Comparison of ENCODE assay signal across 1 cellular context in genomic region chr6:105067329-105067728, GRCh38.
A peak's percentile ranks its signal among the peaks of the same experiment; 100 is the strongest.
TF ChIP-seq lines count a peak whose summit lies in the region.

No MANE protein-coding gene starts in this region.

TF ChIP-seq in HepG2, 621 proteins besides CTCF, POLR2A, EP300 and RAD21 (continued from another document):
- TF ChIP-seq ZBTB40 (IDR thresholded peaks at IDR 0.05) (no peak), ZBTB40 (CRISPR knock-in tag; IDR thresholded peaks at IDR 0.05) (no peak), ZNF883 (CRISPR knock-in tag; IDR thresholded peaks at IDR 0.05; ENCODE audit: not compliant biosample characterization) (no peak), CEBPG (CRISPR knock-in tag; IDR thresholded peaks at IDR 0.05) (0 out of 2 replicates have a peak, but pooled peaks have one; percentile 3), PAXIP1 (CRISPR knock-in tag; conservative IDR thresholded peaks at IDR 0.05) (0 out of 2 replicates have a peak, but pooled peaks have one; percentile 24), ZBTB7A (CRISPR knock-in tag; IDR thresholded peaks at IDR 0.05) (no peak), HOXA9 (CRISPR knock-in tag; IDR thresholded peaks at IDR 0.05; ENCODE audit: borderline replicate concordance) (no peak), REXO4 (CRISPR knock-in tag; IDR thresholded peaks at IDR 0.05; ENCODE audit: borderline replicate concordance) (no peak), ZBTB4 (CRISPR knock-in tag; IDR thresholded peaks at IDR 0.05; ENCODE audit: borderline replicate concordance) (no peak)
- TF ChIP-seq, protein P1, sequence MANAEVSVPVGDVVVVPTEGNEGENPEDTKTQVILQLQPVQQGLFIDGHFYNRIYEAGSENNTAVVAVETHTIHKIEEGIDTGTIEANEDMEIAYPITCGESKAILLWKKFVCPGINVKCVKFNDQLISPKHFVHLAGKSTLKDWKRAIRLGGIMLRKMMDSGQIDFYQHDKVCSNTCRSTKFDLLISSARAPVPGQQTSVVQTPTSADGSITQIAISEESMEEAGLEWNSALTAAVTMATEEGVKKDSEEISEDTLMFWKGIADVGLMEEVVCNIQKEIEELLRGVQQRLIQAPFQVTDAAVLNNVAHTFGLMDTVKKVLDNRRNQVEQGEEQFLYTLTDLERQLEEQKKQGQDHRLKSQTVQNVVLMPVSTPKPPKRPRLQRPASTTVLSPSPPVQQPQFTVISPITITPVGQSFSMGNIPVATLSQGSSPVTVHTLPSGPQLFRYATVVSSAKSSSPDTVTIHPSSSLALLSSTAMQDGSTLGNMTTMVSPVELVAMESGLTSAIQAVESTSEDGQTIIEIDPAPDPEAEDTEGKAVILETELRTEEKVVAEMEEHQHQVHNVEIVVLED (CRISPR knock-in tag; IDR thresholded peaks at IDR 0.05; ENCODE audit: borderline replicate concordance) = no peak
